In the genomic region with DNA sequence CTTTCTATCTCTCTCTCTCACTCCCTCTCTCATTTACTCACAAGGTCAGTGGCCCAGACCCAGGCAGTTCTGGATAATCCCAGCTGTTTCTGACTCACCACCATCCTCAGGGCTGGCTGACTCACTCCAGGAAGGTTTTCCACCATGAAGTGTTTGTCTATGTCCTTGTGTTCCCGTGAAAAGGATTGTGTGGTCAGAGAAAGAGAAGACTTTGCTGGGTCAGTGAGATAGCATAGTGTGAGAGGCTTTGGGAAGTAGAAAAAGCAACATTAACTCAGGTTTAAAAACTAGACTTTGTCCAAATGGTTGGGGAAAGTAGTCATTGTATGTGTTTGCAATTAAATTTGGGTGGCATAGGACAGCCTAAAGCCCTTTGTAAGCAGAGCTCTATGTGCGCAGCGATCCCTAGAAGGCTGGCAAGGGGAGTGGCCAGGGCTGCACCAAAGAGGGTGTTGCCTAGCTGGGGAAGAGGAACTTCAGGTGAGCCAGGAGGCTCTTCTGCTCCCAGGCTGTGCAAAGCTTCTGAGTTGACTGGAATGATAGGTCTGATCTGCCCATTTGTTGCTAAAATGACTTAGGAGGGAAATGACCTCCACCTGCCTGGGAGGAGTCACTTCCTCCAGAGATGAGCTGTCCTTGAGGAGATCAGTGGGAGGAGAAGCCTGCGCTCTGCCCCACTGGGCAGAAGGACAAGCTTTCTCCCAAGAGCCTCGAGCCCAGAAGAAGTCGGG, we compare ENCODE assay signal across 9 cellular contexts. TPM values are rescaled to one million over a fixed set of nuclear protein-coding genes. Genes with fewer than 3 reads are reported as not detected.
DNase-seq lines count a peak whose midpoint lies in the region; ATAC-seq and TF ChIP-seq lines count a peak whose summit lies in the region.
"Had no signal": no experiment of that assay in that cellular context is flagged by ENCODE, and none has a peak within 500 bp of the region (broad histone marks: within the 10 kb centered on the region; RNA-seq: fewer than 3 reads in every experiment).

No MANE protein-coding gene starts in this region.

- H3K4me3 ChIP-seq in Peyer's patch (peak overlapping the region in 1 of 4 donors; percentile 15), fibroblast of lung (replicated peaks in 1 of 4; ENCODE audit: control extremely low read depth in 1 of 4, insufficient read depth in 1 of 4, low read depth in 3 of 4, low read length in 4 of 4) (peak overlapping the region in 2 of 4 experiments; percentile 22 to 25), psoas muscle (no peak overlapping the region)
- H3K4me3 ChIP-seq: BLaER1 had no signal

- H3K36me3 Mint-ChIP-seq in activated naive CD4-positive, alpha-beta T cell treated with anti-CD3 and anti-CD28 coated beads for 36 hours (ENCODE audit: low read depth) = no peaks in the 10 kb centered on the region

- DNase-seq in NCI-H1417 (lab: John Stamatoyannopoulos, UW) (peak; percentile 29 to 83 (median 58)), NCI-H1417 treated with DMSO at 0.1 percent for 48 hours (lab: John Stamatoyannopoulos, UW) (no peak), Peyer's patch (peak in 2 of 3 donors; percentile 70 to 86), fibroblast of lung (ENCODE audit: low read depth in 2 of 2) (peak; percentile 99 to 100), psoas muscle (peak; percentile 79 to 82), GM10248 (ENCODE audit: extremely low spot score) (no peak), NK-92 (lab: John Stamatoyannopoulos, UW; ENCODE audit: unreplicated experiment) (no peak)
- no peak for DNase-seq in activated naive CD4-positive, alpha-beta T cell treated with anti-CD3 and anti-CD28 coated beads for 36 hours

- H3K9me3 Mint-ChIP-seq in activated naive CD4-positive, alpha-beta T cell treated with anti-CD3 and anti-CD28 coated beads for 36 hours = no peaks in the 10 kb centered on the region

- no peak overlapping the region for H2AFZ ChIP-seq in fibroblast of lung (ENCODE audit: low read length)

- no peak overlapping the region for H3K4me3 Mint-ChIP-seq in activated naive CD4-positive, alpha-beta T cell treated with anti-CD3 and anti-CD28 coated beads for 36 hours

- peak in 1 of 2 donors; percentile 24 for TF ChIP-seq POLR2A in Peyer's patch (IDR thresholded peaks at IDR 0.05)

- H3K79me2 ChIP-seq in fibroblast of lung (ENCODE audit: control insufficient read depth, insufficient read depth, low read length) = peaks cover under 1% of the 10 kb centered on the region

- WGBS in psoas muscle, 3 donors = 28 to 30% (median 29%) methylated on average over 6 of the region's 6 CpGs

- H3K36me3 ChIP-seq in Peyer's patch = no peaks in the 10 kb centered on the region
- no peaks in the 10 kb centered on the region for H3K36me3 ChIP-seq in fibroblast of lung (ENCODE audit: control insufficient read depth, insufficient read depth, low read length)
- H3K36me3 ChIP-seq in psoas muscle (ENCODE audit: insufficient read depth in 1 of 2, low read depth in 1 of 2) = no peaks in the 10 kb centered on the region
- H3K36me3 ChIP-seq: BLaER1 had no signal

- intact Hi-C loops in psoas muscle (cut with DNase I) = no loop called here
- intact Hi-C loops in activated naive CD4-positive, alpha-beta T cell treated with anti-CD3 and anti-CD28 coated beads for 36 hours (cut with micrococcal nuclease) = no loop called here

- CTCF ChIA-PET in GM10248 (lab: Yijun Ruan, JAX) = interaction anchor here (0.9 to 3.6 kb wide), 6 partner anchors 9 to 79 kb away, joined by 3 to 14 read pairs (median 5); no protein-coding TSS in a partner anchor
- CTCF ChIA-PET in activated naive CD4-positive, alpha-beta T cell treated with anti-CD3 and anti-CD28 coated beads for 36 hours (lab: Charles Lee) = interaction anchor here (0.8 to 2.2 kb wide), 4 partner anchors 39 to 73 kb away, joined by 3 to 9 read pairs (median 4); no protein-coding TSS in a partner anchor

- peak overlapping the region; percentile 57 to 96 (median 78) for H3K27ac ChIP-seq in Peyer's patch
- H3K27ac ChIP-seq in fibroblast of lung (ENCODE audit: insufficient read depth, low read length) = peak overlapping the region; percentile 90
- peak overlapping the region; percentile 87 for H3K27ac ChIP-seq in psoas muscle
- H3K27ac ChIP-seq: BLaER1 had no signal

- POLR2A ChIA-PET in GM10248 (lab: Yijun Ruan, JAX) = no interaction called here

- H3K4me2 ChIP-seq in fibroblast of lung (ENCODE audit: extremely low read depth, insufficient read depth, low read length) = peak overlapping the region; percentile 89
- H3K4me2 ChIP-seq: BLaER1 had no signal

- TF ChIP-seq CTCF in Peyer's patch (IDR thresholded peaks at IDR 0.05) = peak in 2 of 6 experiments; percentile 1 to 5
- no peak for TF ChIP-seq CTCF in fibroblast of lung (conservative IDR thresholded peaks at IDR 0.05 in 1 of 2, IDR thresholded peaks at IDR 0.05 in 1 of 2; ENCODE audit: low read depth in 1 of 2, low read length in 2 of 2)
- no peak for TF ChIP-seq CTCF in psoas muscle (IDR thresholded peaks at IDR 0.05)
- TF ChIP-seq CTCF in GM10248 (IDR thresholded peaks at IDR 0.05; ENCODE audit: control extremely low read depth, extremely low read depth, low read depth, missing control alignments) = no peak

- no peaks in the 10 kb centered on the region for H3K27me3 ChIP-seq in Peyer's patch
- no peaks in the 10 kb centered on the region for H3K27me3 ChIP-seq in fibroblast of lung (ENCODE audit: control insufficient read depth, insufficient read depth, low read length)
- H3K27me3 ChIP-seq in psoas muscle (ENCODE audit: insufficient read depth in 3 of 3, low read length in 2 of 3) = no peaks in the 10 kb centered on the region
- H3K27me3 ChIP-seq: BLaER1 had no signal

- H3K4me1 Mint-ChIP-seq in activated naive CD4-positive, alpha-beta T cell treated with anti-CD3 and anti-CD28 coated beads for 36 hours (ENCODE audit: low read depth) = peaks cover 24% of the 10 kb centered on the region

- H3K27ac Mint-ChIP-seq in activated naive CD4-positive, alpha-beta T cell treated with anti-CD3 and anti-CD28 coated beads for 36 hours = no peak overlapping the region

- no peaks in the 10 kb centered on the region for H3K27me3 Mint-ChIP-seq in activated naive CD4-positive, alpha-beta T cell treated with anti-CD3 and anti-CD28 coated beads for 36 hours (ENCODE audit: low read depth)

- H3K9me3 ChIP-seq in Peyer's patch = peaks cover 0 to 1% (median 0%) of the 10 kb centered on the region in 4 donors
- no peaks in the 10 kb centered on the region for H3K9me3 ChIP-seq in fibroblast of lung (ENCODE audit: control insufficient read depth, insufficient read depth, low read depth, low read length)
- H3K9me3 ChIP-seq in psoas muscle = no peaks in the 10 kb centered on the region
- H3K9me3 ChIP-seq: BLaER1 had no signal

- H3K4me1 ChIP-seq in Peyer's patch (peaks cover 0 to 37% (median 0%) of the 10 kb centered on the region in 4 donors), fibroblast of lung (ENCODE audit: control insufficient read depth, extremely low read depth, insufficient read depth, low read length) (peaks cover 53% of the 10 kb centered on the region), psoas muscle (peaks cover 30% of the 10 kb centered on the region)

- H3K9ac ChIP-seq in fibroblast of lung (ENCODE audit: insufficient read depth, low read length) = no peak overlapping the region
- H3K9ac ChIP-seq: BLaER1 had no signal

- ATAC-seq in psoas muscle = peak; percentile 90 to 96 (median 93)

- no peaks in the 10 kb centered on the region for H4K20me1 ChIP-seq in fibroblast of lung (ENCODE audit: control insufficient read depth, extremely low read depth, insufficient read depth, low read length)
- H4K20me1 ChIP-seq: BLaER1 had no signal

RNA-seq across cellular contexts. Expression of gene CAPN2, which starts 4.9 kb away (rescaled TPM):
- total RNA-seq in Peyer's patch (100 to 1,000 TPM; 143 to 276 (median 202) TPM), fibroblast of lung (332 and 488 TPM in 2 replicates), psoas muscle (100 to 1,000 TPM in 3 of 4 donors, 10 to 100 TPM in 1; 77.1 to 151 (median 105) TPM)
- polyA plus RNA-seq in fibroblast of lung (318 and 387 TPM in 2 replicates), psoas muscle (100 to 1,000 TPM in 1 of 3 donors, 10 to 100 TPM in 2; 47.6 to 157 (median 73.2) TPM)
- 376 and 416 TPM in 2 replicates for polyA plus RNA-seq in fibroblast of lung (2012)
- 336 and 352 TPM in 2 replicates for polyA minus RNA-seq in fibroblast of lung (ENCODE audit: low replicate concordance)
- total RNA-seq in activated naive CD4-positive, alpha-beta T cell treated with anti-CD3 and anti-CD28 coated beads for 36 hours = 10 to 100 TPM; 17.0 to 19.5 TPM

RNA-seq across cellular contexts. Expression of gene CAPN8, which starts 41.9 kb away (rescaled TPM):
- total RNA-seq in Peyer's patch = 10 to 100 TPM in 3 of 4 donors, 1 to 10 TPM in 1; 9.9 to 74.0 (median 31.4) TPM
- not detected in 2 replicates for total RNA-seq in fibroblast of lung
- polyA plus RNA-seq in fibroblast of lung = not detected in 2 replicates
- polyA plus RNA-seq in fibroblast of lung (2012) = not detected in 2 replicates
- polyA minus RNA-seq in fibroblast of lung (ENCODE audit: low replicate concordance) = not detected in 2 replicates
- total RNA-seq in psoas muscle = 1 to 10 TPM in 2 of 4 donors, under 1 TPM in 1, not detected in 1; 0.78 to 5.4 (median 2.1) TPM
- polyA plus RNA-seq in psoas muscle = under 1 TPM in 2 of 3 donors, not detected in 1; 0.04 to 0.09 TPM
- total RNA-seq in activated naive CD4-positive, alpha-beta T cell treated with anti-CD3 and anti-CD28 coated beads for 36 hours = not detected

Comparison
In these comparisons a context has a peak if more than half of its experiments do, and no peak if none do; other contexts are left out.
1. DNase-seq: peak in NCI-H1417 (3 of 3), Peyer's patch (2 of 3), fibroblast of lung (2 of 2) and psoas muscle (2 of 2); none in NCI-H1417 treated with DMSO at 0.1 percent for 48 hours (single experiment), GM10248 (single experiment), NK-92 (single experiment) and activated naive CD4-positive, alpha-beta T cell treated with anti-CD3 and anti-CD28 coated beads for 36 hours (single experiment).
2. Peak in every context shown above with its lines, with median percentiles within 50 percentile points of each other: H3K27ac ChIP-seq.